ENCODE assay signal across 9 cellular contexts in the genomic region with DNA sequence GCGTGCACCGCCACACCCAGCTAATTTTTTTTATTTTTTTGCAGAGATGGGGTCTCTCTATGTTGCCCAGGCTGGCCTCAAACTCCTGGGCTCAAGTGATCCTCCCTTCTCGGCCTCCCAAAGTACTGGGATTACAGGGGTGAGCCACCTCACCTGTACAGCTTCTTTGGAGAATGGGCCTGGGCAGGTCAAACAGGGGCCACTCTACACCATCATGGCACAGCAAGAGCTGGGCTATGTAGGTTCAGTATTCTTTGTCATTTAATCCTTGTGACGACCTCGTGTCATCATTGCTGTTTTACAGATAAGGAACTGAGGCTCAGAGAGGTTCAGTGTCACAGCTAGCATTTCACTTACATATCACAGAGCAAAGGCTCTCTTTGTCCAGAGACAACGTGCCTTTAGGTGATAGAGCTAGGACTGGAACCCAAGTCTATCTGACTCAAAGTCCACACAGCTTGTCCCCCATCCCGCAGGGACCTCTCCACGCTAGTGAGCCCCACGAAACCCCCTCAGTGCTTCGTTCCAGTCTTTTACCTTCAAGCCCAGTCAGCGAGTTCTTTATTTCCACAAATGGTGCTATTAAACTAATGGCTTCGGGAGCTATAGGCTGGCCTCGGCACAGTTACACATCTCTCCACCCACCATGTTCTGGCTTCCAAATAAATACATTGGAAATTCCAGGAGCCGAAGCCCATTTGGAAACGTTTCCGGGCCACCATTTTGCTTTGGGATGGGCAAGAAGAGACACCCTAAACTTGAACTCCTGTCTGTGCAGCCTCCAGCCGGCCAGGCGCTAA. TPM values are rescaled to one million over a fixed set of nuclear protein-coding genes. Genes with fewer than 3 reads are reported as not detected.
A peak's percentile ranks its signal among the peaks of the same experiment; 100 is the strongest.
DNase-seq lines count a peak whose midpoint lies in the region; ATAC-seq and TF ChIP-seq lines count a peak whose summit lies in the region.
"Had no signal": no experiment of that assay in that cellular context is flagged by ENCODE, and none has a peak within 500 bp of the region (broad histone marks: within the 10 kb centered on the region; RNA-seq: fewer than 3 reads in every experiment).

No MANE protein-coding gene starts in this region.

- no peak overlapping the region for H3K23ac ChIP-seq in mesendoderm (ENCODE audit: low read length)

- no peaks in the 10 kb centered on the region for H3K79me2 ChIP-seq in mesendoderm (ENCODE audit: control insufficient read depth, insufficient read depth, low read length)

- H3K36me3 ChIP-seq in heart left ventricle (no peaks in the 10 kb centered on the region), right atrium auricular region (no peaks in the 10 kb centered on the region), mesendoderm (ENCODE audit: control insufficient read depth, insufficient read depth, low read length) (no peaks in the 10 kb centered on the region), uterus (no peaks in the 10 kb centered on the region)

- H3K79me1 ChIP-seq in mesendoderm (ENCODE audit: low read length) = no peaks in the 10 kb centered on the region

- no peak for ATAC-seq in heart left ventricle
- ATAC-seq in activated CD8-positive, alpha-beta T cell treated with anti-CD3 and anti-CD28 coated beads, Interleukin-2, amount 10 ng/mL, durations not matched to agents 7 days and 5 days = no peak
- ATAC-seq in HG03045 (IDR thresholded peaks at IDR 0.05; ENCODE audit: unreplicated experiment) = no peak
- ATAC-seq in left cardiac atrium = no peak

- POLR2A ChIA-PET in activated CD8-positive, alpha-beta T cell treated with anti-CD3 and anti-CD28 coated beads, Interleukin-2, amount 10 ng/mL, durations not matched to agents 7 days and 5 days (lab: Charles Lee) = interaction anchor here (0.7 to 2.6 kb wide), 11 partner anchors 11 to 320 kb away, joined by 3 to 23 read pairs (median 5); no protein-coding TSS in a partner anchor

- peak overlapping the region; percentile 78 for H3K4me3 Mint-ChIP-seq in activated CD8-positive, alpha-beta T cell treated with anti-CD3 and anti-CD28 coated beads, Interleukin-2, amount 10 ng/mL, durations not matched to agents 7 days and 5 days

- no peak for TF ChIP-seq POLR2A in heart left ventricle (IDR thresholded peaks at IDR 0.05)
- no peak for TF ChIP-seq POLR2A in uterus (IDR thresholded peaks at IDR 0.05)

- H2BK120ac ChIP-seq in mesendoderm (ENCODE audit: low read depth, low read length) = no peak overlapping the region

- H3K27ac Mint-ChIP-seq in activated CD8-positive, alpha-beta T cell treated with anti-CD3 and anti-CD28 coated beads, Interleukin-2, amount 10 ng/mL, durations not matched to agents 7 days and 5 days = peak overlapping the region; percentile 100

- H3K36me3 Mint-ChIP-seq in activated CD8-positive, alpha-beta T cell treated with anti-CD3 and anti-CD28 coated beads, Interleukin-2, amount 10 ng/mL, durations not matched to agents 7 days and 5 days (ENCODE audit: low read depth) = peaks cover 16% of the 10 kb centered on the region

- H3K27ac ChIP-seq in heart left ventricle (peak overlapping the region in 8 of 12 donors; percentile 45 to 90 (median 56)), right atrium auricular region (no peak overlapping the region), mesendoderm (ENCODE audit: low read depth, low read length) (no peak overlapping the region), uterus (peak overlapping the region; percentile 30 to 55)

- no peak overlapping the region for H3K9ac ChIP-seq in mesendoderm (ENCODE audit: low read length)

- H3K4me3 ChIP-seq in heart left ventricle (peak overlapping the region in 1 of 12 donors; percentile 30), right atrium auricular region (no peak overlapping the region), mesendoderm (ENCODE audit: low read length) (no peak overlapping the region), uterus (no peak overlapping the region)

- TF ChIP-seq CTCF in heart left ventricle (IDR thresholded peaks at IDR 0.05) = no peak
- TF ChIP-seq CTCF in right atrium auricular region (IDR thresholded peaks at IDR 0.05) = no peak
- TF ChIP-seq CTCF in uterus (IDR thresholded peaks at IDR 0.05) = no peak

- no peak overlapping the region for H4K5ac ChIP-seq in mesendoderm (ENCODE audit: low read length)

- H2BK5ac ChIP-seq in mesendoderm (ENCODE audit: low read length) = no peak overlapping the region

- H3K27me3 Mint-ChIP-seq in activated CD8-positive, alpha-beta T cell treated with anti-CD3 and anti-CD28 coated beads, Interleukin-2, amount 10 ng/mL, durations not matched to agents 7 days and 5 days (ENCODE audit: low read depth) = peaks cover 3% of the 10 kb centered on the region

- H3K27me3 ChIP-seq in heart left ventricle (no peaks in the 10 kb centered on the region), right atrium auricular region (no peaks in the 10 kb centered on the region), mesendoderm (ENCODE audit: insufficient read depth, low read length, poor library complexity) (no peaks in the 10 kb centered on the region), uterus (no peaks in the 10 kb centered on the region)

- peak overlapping the region; percentile 43 for H3K18ac ChIP-seq in mesendoderm (ENCODE audit: low read length)

- H2AK5ac ChIP-seq in mesendoderm (ENCODE audit: low read length) = no peak overlapping the region

- peaks cover 11% of the 10 kb centered on the region for H3K9me3 Mint-ChIP-seq in activated CD8-positive, alpha-beta T cell treated with anti-CD3 and anti-CD28 coated beads, Interleukin-2, amount 10 ng/mL, durations not matched to agents 7 days and 5 days (ENCODE audit: insufficient read depth)

- H3K4me1 ChIP-seq in heart left ventricle = peaks cover 0 to 45% (median 1%) of the 10 kb centered on the region in 12 donors
- peaks cover 0 to 9% of the 10 kb centered on the region in 2 donors for H3K4me1 ChIP-seq in right atrium auricular region
- no peaks in the 10 kb centered on the region for H3K4me1 ChIP-seq in mesendoderm (ENCODE audit: control insufficient read depth, low read depth, low read length)
- no peaks in the 10 kb centered on the region for H3K4me1 ChIP-seq in uterus

- 87 to 92% (median 90%) methylated on average over 18 of the region's 18 CpGs for WGBS in heart left ventricle, 4 donors
- WGBS in mesendoderm (ENCODE audit: extremely low coverage, insufficient coverage, low lambda C conversion rate) = no CpG with 5 or more reads among the region's 18 CpGs

- H4K8ac ChIP-seq in mesendoderm (ENCODE audit: low read depth, low read length) = no peak overlapping the region

- CTCF ChIA-PET in activated CD8-positive, alpha-beta T cell treated with anti-CD3 and anti-CD28 coated beads, Interleukin-2, amount 10 ng/mL, durations not matched to agents 7 days and 5 days (lab: Charles Lee) = interaction anchor here (1.1 to 1.8 kb wide), 10 partner anchors 8 to 323 kb away, joined by 4 to 13 read pairs (median 6); no protein-coding TSS in a partner anchor

- no peak overlapping the region for H3K56ac ChIP-seq in mesendoderm (ENCODE audit: low read length)

- no peak overlapping the region for H3K4me2 ChIP-seq in mesendoderm (ENCODE audit: low read length)

- H3K4ac ChIP-seq in mesendoderm (ENCODE audit: low read depth, low read length) = no peak overlapping the region

- peaks cover 0 to 8% (median 2%) of the 10 kb centered on the region in 12 donors for H3K9me3 ChIP-seq in heart left ventricle
- H3K9me3 ChIP-seq in right atrium auricular region = peaks cover 0 to 3% of the 10 kb centered on the region in 2 donors
- no peaks in the 10 kb centered on the region for H3K9me3 ChIP-seq in uterus

- peaks cover 41% of the 10 kb centered on the region for H3K4me1 Mint-ChIP-seq in activated CD8-positive, alpha-beta T cell treated with anti-CD3 and anti-CD28 coated beads, Interleukin-2, amount 10 ng/mL, durations not matched to agents 7 days and 5 days (ENCODE audit: low read depth)

- DNase-seq in heart left ventricle = no peak
- DNase-seq in right atrium auricular region (ENCODE audit: low spot score) = no peak
- DNase-seq in activated CD8-positive, alpha-beta T cell treated with anti-CD3 and anti-CD28 coated beads, Interleukin-2, amount 10 ng/mL, durations not matched to agents 7 days and 5 days = no peak
- no peak for DNase-seq in mesendoderm
- no peak for DNase-seq in uterus
- DNase-seq in left cardiac atrium = no peak
- DNase-seq in NAMALWA (ENCODE audit: low spot score) = no peak

- H2BK15ac ChIP-seq in mesendoderm (replicated peaks; ENCODE audit: low read depth) = no peak overlapping the region

- intact Hi-C loops in heart left ventricle (cut with DNase I) = no loop called here
- intact Hi-C loops in uterus (cut with DNase I; ENCODE audit: low total_unique reads) = no loop called here
- intact Hi-C loops in left cardiac atrium (cut with DNase I) = no loop called here

RNA-seq across cellular contexts. Expression of a gene that starts 0.7 kb away (rescaled TPM):
- 1 to 10 TPM in 8 of 9 donors, under 1 TPM in 1; 0.91 to 4.8 (median 2.3) TPM for total RNA-seq in heart left ventricle
- 1 to 10 TPM in 1 of 2 donors, under 1 TPM in 1; 0.91 to 5.4 TPM for polyA plus RNA-seq in heart left ventricle
- 1 to 10 TPM; 1.0 to 1.4 TPM for total RNA-seq in right atrium auricular region
- total RNA-seq in activated CD8-positive, alpha-beta T cell treated with anti-CD3 and anti-CD28 coated beads, Interleukin-2, amount 10 ng/mL, durations not matched to agents 7 days and 5 days = 1 to 10 TPM; 1.3 to 1.7 TPM
- polyA plus RNA-seq in mesendoderm (2013, experiment 1 of 2) = 0.20 TPM
- not detected for polyA plus RNA-seq in mesendoderm (2013, experiment 2 of 2)
- total RNA-seq in uterus = 1 to 10 TPM in 2 of 4 donors, not detected in 2; 1.8 to 3.6 TPM
- 1 to 10 TPM; 1.3 to 2.1 TPM for total RNA-seq in left cardiac atrium
- total RNA-seq: urinary bladder had no signal

Comparison
In these comparisons a context has a peak if more than half of its experiments do, and no peak if none do; other contexts are left out.
1. H3K27ac ChIP-seq: peak in heart left ventricle (8 of 12) and uterus (2 of 2); none in right atrium auricular region (0 of 2) and mesendoderm (single experiment).